Comparison of ENCODE assay signal across 9 cellular contexts in genomic region chr2:224579411-224579810, GRCh38. TPM values are rescaled to one million over a fixed set of nuclear protein-coding genes. Genes with fewer than 3 reads are reported as not detected.
DNase-seq lines count a peak whose midpoint lies in the region; ATAC-seq and TF ChIP-seq lines count a peak whose summit lies in the region.
"Had no signal": no experiment of that assay in that cellular context is flagged by ENCODE, and none has a peak within 500 bp of the region (broad histone marks: within the 10 kb centered on the region; RNA-seq: fewer than 3 reads in every experiment).

No MANE protein-coding gene starts in this region.

- H2AFZ ChIP-seq in fibroblast of lung (ENCODE audit: low read length): no peak overlapping the region

- H3K27me3 ChIP-seq in fibroblast of lung (ENCODE audit: control insufficient read depth, insufficient read depth, low read length) (no peaks in the 10 kb centered on the region), skeletal muscle satellite cell (ENCODE audit: control insufficient read depth, insufficient read depth, low read length) (no peaks in the 10 kb centered on the region)

- peaks cover 4% of the 10 kb centered on the region for H3K4me1 ChIP-seq in fibroblast of lung (ENCODE audit: control insufficient read depth, extremely low read depth, insufficient read depth, low read length)
- H3K4me1 ChIP-seq in skeletal muscle satellite cell (ENCODE audit: control insufficient read depth, insufficient read depth, low read length): peaks cover 18% of the 10 kb centered on the region

- H4K20me1 ChIP-seq in fibroblast of lung (ENCODE audit: control insufficient read depth, extremely low read depth, insufficient read depth, low read length): peaks cover 11% of the 10 kb centered on the region

- peak overlapping the region; percentile 44 for H3K4me3 Mint-ChIP-seq in activated T-cell treated with anti-CD3 and anti-CD28 coated beads, Interleukin-2, amount 50 U/mL, for 24 hours
- peak overlapping the region; percentile 74 for H3K4me3 Mint-ChIP-seq in T-helper 17 cell
- H3K4me3 Mint-ChIP-seq: dendritic cell treated with granulocyte-macrophage colony-stimulating factor and Interleukin-4, amounts not matched to agents 40 ng/mL and 50 ng/mL, for 4 days had no signal

- H3K4me2 ChIP-seq in fibroblast of lung (ENCODE audit: extremely low read depth, insufficient read depth, low read length): peak overlapping the region; percentile 19
- H3K4me2 ChIP-seq in skeletal muscle satellite cell (ENCODE audit: low read length): peak overlapping the region; percentile 15

- H3K9me3 ChIP-seq in T-helper 17 cell (ENCODE audit: control insufficient read depth, low read length, poor library complexity, severe bottlenecking) (no peaks in the 10 kb centered on the region), fibroblast of lung (ENCODE audit: control insufficient read depth, insufficient read depth, low read depth, low read length) (no peaks in the 10 kb centered on the region), skeletal muscle satellite cell (replicated peaks; ENCODE audit: low read length) (no peaks in the 10 kb centered on the region)

- no peak for DNase-seq in activated T-cell treated with anti-CD3 and anti-CD28 coated beads, Interleukin-2, amount 50 U/mL, for 24 hours
- no peak for DNase-seq in activated T-cell treated with anti-CD3 and anti-CD28 coated beads for 4 hours
- no peak for DNase-seq in T-helper 17 cell
- peak in 1 of 2 donors; percentile 36 for DNase-seq in fibroblast of lung (ENCODE audit: low read depth in 2 of 2)
- no peak for DNase-seq in DMS79 (lab: John Stamatoyannopoulos, UW)
- DNase-seq in COR-L47 (lab: John Stamatoyannopoulos, UW): no peak

- ATAC-seq in T-helper 17 cell: peak; percentile 20
- ATAC-seq in GM21447 (IDR thresholded peaks at IDR 0.05; ENCODE audit: unreplicated experiment): no peak

- TF ChIP-seq CTCF in fibroblast of lung (conservative IDR thresholded peaks at IDR 0.05 in 1 of 2, IDR thresholded peaks at IDR 0.05 in 1 of 2; ENCODE audit: low read depth in 1 of 2, low read length in 2 of 2): no peak

- no peak overlapping the region for H3K27ac ChIP-seq in fibroblast of lung (ENCODE audit: insufficient read depth, low read length)

- peak overlapping the region; percentile 61 for H3K27ac Mint-ChIP-seq in activated T-cell treated with anti-CD3 and anti-CD28 coated beads, Interleukin-2, amount 50 U/mL, for 24 hours
- H3K27ac Mint-ChIP-seq in T-helper 17 cell: peak overlapping the region; percentile 9
- H3K27ac Mint-ChIP-seq: dendritic cell treated with granulocyte-macrophage colony-stimulating factor and Interleukin-4, amounts not matched to agents 40 ng/mL and 50 ng/mL, for 4 days had no signal

- peaks cover 83% of the 10 kb centered on the region for H3K4me1 Mint-ChIP-seq in activated T-cell treated with anti-CD3 and anti-CD28 coated beads, Interleukin-2, amount 50 U/mL, for 24 hours (ENCODE audit: low read depth)
- peaks cover 42% of the 10 kb centered on the region for H3K4me1 Mint-ChIP-seq in T-helper 17 cell

- H3K27me3 Mint-ChIP-seq in activated T-cell treated with anti-CD3 and anti-CD28 coated beads, Interleukin-2, amount 50 U/mL, for 24 hours: no peaks in the 10 kb centered on the region
- H3K27me3 Mint-ChIP-seq in T-helper 17 cell: no peaks in the 10 kb centered on the region
- H3K27me3 Mint-ChIP-seq: dendritic cell treated with granulocyte-macrophage colony-stimulating factor and Interleukin-4, amounts not matched to agents 40 ng/mL and 50 ng/mL, for 4 days had no signal

- peaks cover 68% of the 10 kb centered on the region for H3K36me3 Mint-ChIP-seq in activated T-cell treated with anti-CD3 and anti-CD28 coated beads, Interleukin-2, amount 50 U/mL, for 24 hours (ENCODE audit: low read depth)
- peaks cover 2% of the 10 kb centered on the region for H3K36me3 Mint-ChIP-seq in T-helper 17 cell (ENCODE audit: low read depth)

- H3K79me2 ChIP-seq in fibroblast of lung (ENCODE audit: control insufficient read depth, insufficient read depth, low read length): peaks cover 100% of the 10 kb centered on the region

- H3K4me3 ChIP-seq in fibroblast of lung (replicated peaks in 1 of 4; ENCODE audit: control extremely low read depth in 1 of 4, insufficient read depth in 1 of 4, low read depth in 3 of 4, low read length in 4 of 4) (peak overlapping the region in 1 of 4 experiments; percentile 21), skeletal muscle satellite cell (ENCODE audit: low read length) (no peak overlapping the region)

- H3K9me3 Mint-ChIP-seq in activated T-cell treated with anti-CD3 and anti-CD28 coated beads, Interleukin-2, amount 50 U/mL, for 24 hours: no peaks in the 10 kb centered on the region
- H3K9me3 Mint-ChIP-seq: dendritic cell treated with granulocyte-macrophage colony-stimulating factor and Interleukin-4, amounts not matched to agents 40 ng/mL and 50 ng/mL, for 4 days had no signal

- no peak overlapping the region for H3K9ac ChIP-seq in fibroblast of lung (ENCODE audit: insufficient read depth, low read length)
- no peak overlapping the region for H3K9ac ChIP-seq in skeletal muscle satellite cell (ENCODE audit: low read depth, low read length)

- H3K36me3 ChIP-seq in fibroblast of lung (ENCODE audit: control insufficient read depth, insufficient read depth, low read length): no peaks in the 10 kb centered on the region
- peaks cover 2% of the 10 kb centered on the region for H3K36me3 ChIP-seq in skeletal muscle satellite cell (ENCODE audit: insufficient read depth, low read length)

RNA-seq across cellular contexts. Expression of gene CUL3, which starts 5.8 kb away (rescaled TPM):
- 10 to 100 TPM; 94.8 to 99.7 TPM for total RNA-seq in T-helper 17 cell
- 63.4 and 69.7 TPM in 2 replicates for total RNA-seq in fibroblast of lung
- 65.3 and 66.4 TPM in 2 replicates for polyA plus RNA-seq in fibroblast of lung
- polyA plus RNA-seq in fibroblast of lung (2012): 67.0 and 72.7 TPM in 2 replicates
- polyA minus RNA-seq in fibroblast of lung (ENCODE audit: low replicate concordance): 9.5 and 15.6 TPM in 2 replicates
- 50.7 and 51.0 TPM in 2 replicates for total RNA-seq in skeletal muscle satellite cell (2012; rRNA removed)
